Comparison of ENCODE assay signal across 9 cellular contexts in genomic region chr6:167759206-167759605, GRCh38.
DNase-seq lines count a peak whose midpoint lies in the region; TF ChIP-seq lines count a peak whose summit lies in the region.
"Had no signal": no experiment of that assay in that cellular context is flagged by ENCODE, and none has a peak within 500 bp of the region (broad histone marks: within the 10 kb centered on the region; RNA-seq: fewer than 3 reads in every experiment).

No MANE protein-coding gene starts in this region.

- DNase-seq in endothelial cell (ENCODE audit: low spot score) = no peak
- DNase-seq in mesenteric fat pad (ENCODE audit: low spot score) = peak; percentile 72
- DNase-seq in progenitor cell of endocrine pancreas (ENCODE audit: low spot score, unreplicated experiment) = no peak
- DNase-seq in NCI-H526 treated with DMSO at 0.1 percent for 48 hours (lab: John Stamatoyannopoulos, UW) = no peak
- DNase-seq in SW 1271 (lab: John Stamatoyannopoulos, UW) = no peak
- no peak for DNase-seq in DMS 273 treated with DMSO at 0.1 percent for 48 hours (lab: John Stamatoyannopoulos, UW)
- DNase-seq: Caco-2; CD8-positive, alpha-beta memory T cell; GM23248 had no signal

- H3K4me1 Mint-ChIP-seq in endothelial cell (ENCODE audit: unreplicated experiment) = peaks cover 3% of the 10 kb centered on the region
- H3K4me1 Mint-ChIP-seq in progenitor cell of endocrine pancreas (ENCODE audit: low read depth) = peaks cover 44% of the 10 kb centered on the region
- H3K4me1 Mint-ChIP-seq: CD8-positive, alpha-beta memory T cell had no signal

- H3K27me3 Mint-ChIP-seq in endothelial cell (ENCODE audit: unreplicated experiment) (peaks cover 9% of the 10 kb centered on the region), progenitor cell of endocrine pancreas (no peaks in the 10 kb centered on the region)

- H3K4me3 Mint-ChIP-seq in endothelial cell (ENCODE audit: unreplicated experiment) = no peak overlapping the region
- H3K4me3 Mint-ChIP-seq in progenitor cell of endocrine pancreas (ENCODE audit: low read depth) = no peak overlapping the region
- H3K4me3 Mint-ChIP-seq: CD8-positive, alpha-beta memory T cell had no signal

- H3K9me3 Mint-ChIP-seq in endothelial cell (ENCODE audit: unreplicated experiment) (no peaks in the 10 kb centered on the region), progenitor cell of endocrine pancreas (ENCODE audit: low read depth) (no peaks in the 10 kb centered on the region)

- H3K27ac Mint-ChIP-seq in endothelial cell (ENCODE audit: unreplicated experiment) (peak overlapping the region; percentile 27), progenitor cell of endocrine pancreas (peak overlapping the region; percentile 62)
- H3K27ac Mint-ChIP-seq: CD8-positive, alpha-beta memory T cell had no signal

- no peaks in the 10 kb centered on the region for H3K36me3 Mint-ChIP-seq in endothelial cell (ENCODE audit: low read depth, unreplicated experiment)
- no peaks in the 10 kb centered on the region for H3K36me3 Mint-ChIP-seq in progenitor cell of endocrine pancreas (ENCODE audit: insufficient read depth)
- H3K36me3 Mint-ChIP-seq: CD8-positive, alpha-beta memory T cell had no signal

- TF ChIP-seq CTCF in endothelial cell (IDR thresholded peaks at IDR 0.05; ENCODE audit: unreplicated experiment) = no peak
- TF ChIP-seq CTCF in progenitor cell of endocrine pancreas (IDR thresholded peaks at IDR 0.05; ENCODE audit: unreplicated experiment) = no peak
